ENCODE assay signal across 1 cellular context in the genomic region with DNA sequence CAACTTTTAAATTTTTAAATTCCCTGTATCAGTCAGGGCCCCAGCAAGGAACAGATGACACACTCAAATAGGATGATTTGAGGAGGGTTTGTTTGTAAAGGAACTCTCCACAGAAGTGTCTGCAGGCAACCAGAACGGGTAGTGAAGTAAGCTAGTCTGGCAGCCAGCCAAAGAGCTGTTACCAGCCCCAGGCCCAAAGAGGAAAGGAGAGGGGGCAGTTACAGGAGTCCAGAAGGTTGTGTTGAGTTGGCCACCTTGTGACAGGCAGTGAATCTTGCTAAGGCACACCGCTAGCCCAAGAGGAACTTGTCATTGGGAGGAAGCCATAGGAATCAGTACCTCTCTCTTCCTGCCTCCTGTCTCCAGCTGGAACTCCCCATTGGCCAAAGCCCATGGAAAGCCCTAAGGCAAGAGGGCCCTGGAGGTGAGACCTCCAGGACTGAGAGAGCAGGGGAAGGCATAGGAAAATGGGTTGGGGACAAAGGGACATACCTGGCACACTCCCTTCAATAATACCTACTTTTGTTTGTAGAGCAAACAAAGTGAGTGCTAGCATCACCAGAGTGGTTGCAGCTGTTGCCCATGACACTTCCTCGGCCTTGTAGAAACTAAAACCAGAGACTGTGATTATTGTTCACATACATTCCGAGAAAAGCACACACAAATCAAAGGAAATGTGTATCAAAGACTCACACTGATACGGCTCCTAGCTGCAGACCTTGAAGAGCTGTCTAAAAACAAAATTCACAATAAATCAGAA.
TF ChIP-seq lines count a peak whose summit lies in the region.

No MANE protein-coding gene starts in this region.

TF ChIP-seq in IMR-90, 13 proteins besides CTCF, POLR2A, EP300 and RAD21 (continued from another document):
- TF ChIP-seq FOS (IDR thresholded peaks at IDR 0.05; ENCODE audit: low read depth, low read length) = no peak
- TF ChIP-seq, protein P1, sequence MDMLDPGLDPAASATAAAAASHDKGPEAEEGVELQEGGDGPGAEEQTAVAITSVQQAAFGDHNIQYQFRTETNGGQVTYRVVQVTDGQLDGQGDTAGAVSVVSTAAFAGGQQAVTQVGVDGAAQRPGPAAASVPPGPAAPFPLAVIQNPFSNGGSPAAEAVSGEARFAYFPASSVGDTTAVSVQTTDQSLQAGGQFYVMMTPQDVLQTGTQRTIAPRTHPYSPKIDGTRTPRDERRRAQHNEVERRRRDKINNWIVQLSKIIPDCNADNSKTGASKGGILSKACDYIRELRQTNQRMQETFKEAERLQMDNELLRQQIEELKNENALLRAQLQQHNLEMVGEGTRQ (IDR thresholded peaks at IDR 0.05; ENCODE audit: low read depth, low read length) = no peak
- no peak for TF ChIP-seq RCOR1 (IDR thresholded peaks at IDR 0.05; ENCODE audit: insufficient replicate concordance, low read length)
- TF ChIP-seq MAZ (IDR thresholded peaks at IDR 0.05; ENCODE audit: borderline replicate concordance, low read depth, low read length) = no peak
